Comparison of ENCODE assay signal across 8 cellular contexts in genomic region chr5:148826082-148826971, GRCh38. TPM values are rescaled to one million over a fixed set of nuclear protein-coding genes. Genes with fewer than 3 reads are reported as not detected.
DNase-seq lines count a peak whose midpoint lies in the region; ATAC-seq and TF ChIP-seq lines count a peak whose summit lies in the region.

Gene ADRB2 (plus strand): TSS chr5:148826611. CDS start chr5:148826832, 221 bp downstream.

- H3K36me3 Mint-ChIP-seq in progenitor cell of endocrine pancreas (ENCODE audit: insufficient read depth): no peaks in the 10 kb centered on the region

- DNase-seq in H4 (ENCODE audit: low spot score) (peak; percentile 94), LoVo (ENCODE audit: low spot score) (peak; percentile 86), SW480 (ENCODE audit: low spot score) (peak; percentile 96), amniotic stem cell (lab: John Stamatoyannopoulos, UW) (peak; percentile 79), left ventricle myocardium superior (peak; percentile 97), progenitor cell of endocrine pancreas (ENCODE audit: low spot score, unreplicated experiment) (peak; percentile 81), upper lobe of right lung (peak; percentile 99)

- intact Hi-C loops in left ventricle myocardium superior (cut with micrococcal nuclease): loop anchor here (10.0 kb wide), 1 partner anchor 128 kb away; no protein-coding TSS in a partner anchor
- intact Hi-C loops in upper lobe of right lung (cut with DNase I): no loop called here

- H3K36me3 ChIP-seq in ES-I3 (ENCODE audit: insufficient read depth, low read length) (no peaks in the 10 kb centered on the region), upper lobe of right lung (no peaks in the 10 kb centered on the region)

- H3K27ac Mint-ChIP-seq in progenitor cell of endocrine pancreas: peak within 1 kb of the TSS; percentile 91

- H3K4me3 Mint-ChIP-seq in progenitor cell of endocrine pancreas (ENCODE audit: low read depth): peak within 1 kb of the TSS; percentile 79

- TF ChIP-seq CTCF in progenitor cell of endocrine pancreas (IDR thresholded peaks at IDR 0.05; ENCODE audit: unreplicated experiment): no peak
- peak; percentile 8 for TF ChIP-seq CTCF in upper lobe of right lung (IDR thresholded peaks at IDR 0.05)

- peak; percentile 95 for ATAC-seq in left ventricle myocardium superior
- peak; percentile 97 for ATAC-seq in upper lobe of right lung

- H3K4me1 ChIP-seq in ES-I3 (ENCODE audit: insufficient read depth, low read length): no peaks in the 10 kb centered on the region
- H3K4me1 ChIP-seq in upper lobe of right lung: peaks cover 29% of the 10 kb centered on the region

- peak within 1 kb of the TSS; percentile 93 for H3K27ac ChIP-seq in upper lobe of right lung

- H3K4me3 ChIP-seq in upper lobe of right lung: peak within 1 kb of the TSS; percentile 60

- H3K9ac ChIP-seq in ES-I3 (ENCODE audit: low read depth, low read length): peak within 1 kb of the TSS; percentile 54

- no peaks in the 10 kb centered on the region for H3K27me3 ChIP-seq in upper lobe of right lung

- H3K4me1 Mint-ChIP-seq in progenitor cell of endocrine pancreas (ENCODE audit: low read depth): peaks cover 5% of the 10 kb centered on the region

- H3K27me3 Mint-ChIP-seq in progenitor cell of endocrine pancreas: peaks cover 76% of the 10 kb centered on the region

- no peaks in the 10 kb centered on the region for H3K9me3 ChIP-seq in ES-I3 (ENCODE audit: control insufficient read depth, insufficient read depth, low read length)
- no peaks in the 10 kb centered on the region for H3K9me3 ChIP-seq in upper lobe of right lung

- no peaks in the 10 kb centered on the region for H3K9me3 Mint-ChIP-seq in progenitor cell of endocrine pancreas (ENCODE audit: low read depth)

RNA-seq across cellular contexts. Expression of gene ADRB2, which starts in this region (rescaled TPM):
- total RNA-seq in H4 (2014; rRNA removed; shearing (Covaris generic)): 0.37 and 1.2 TPM in 2 replicates
- total RNA-seq in left ventricle myocardium superior: 5.4 TPM
- total RNA-seq in progenitor cell of endocrine pancreas: 0.12 and 0.22 TPM in 2 replicates
- total RNA-seq in upper lobe of right lung: 28.0 TPM

Comparison
In these comparisons a context has a peak if more than half of its experiments do, and no peak if none do; other contexts are left out.
1. Peak in every context shown above with its lines: DNase-seq, ATAC-seq, H3K4me3 ChIP-seq and H3K27ac ChIP-seq.
2. Peak in DNase-seq in progenitor cell of endocrine pancreas; RNA of the gene not detected or under 1 TPM.